Comparison of ENCODE assay signal across 15 cellular contexts in genomic region chr7:92785923-92786322, GRCh38. TPM values are rescaled to one million over a fixed set of nuclear protein-coding genes. Genes with fewer than 3 reads are reported as not detected.
DNase-seq lines count a peak whose midpoint lies in the region; ATAC-seq and TF ChIP-seq lines count a peak whose summit lies in the region.
"Had no signal": no experiment of that assay in that cellular context is flagged by ENCODE, and none has a peak within 500 bp of the region (broad histone marks: within the 10 kb centered on the region; RNA-seq: fewer than 3 reads in every experiment).

No MANE protein-coding gene starts in this region.

- H3K27ac ChIP-seq in ascending aorta (peak overlapping the region; percentile 43 to 71), heart right ventricle (peak overlapping the region in 2 of 10 donors; percentile 8 to 20)
- H3K27ac ChIP-seq: neutrophil had no signal

- H3K9me3 ChIP-seq in ascending aorta (peaks cover 0 to 9% of the 10 kb centered on the region in 2 donors), heart right ventricle (peaks cover 0 to 22% (median 4%) of the 10 kb centered on the region in 11 donors)
- H3K9me3 ChIP-seq: neutrophil had no signal

- CTCF ChIA-PET in activated CD4-positive, alpha-beta T cell treated with anti-CD3 and anti-CD28 coated beads for 36 hours (lab: Charles Lee) = interaction anchor here (0.5 kb wide), 1 partner anchor 660 kb away, joined by 3 read pairs; no protein-coding TSS in a partner anchor

- no peak overlapping the region for H3K4me3 Mint-ChIP-seq in activated CD4-positive, alpha-beta T cell treated with anti-CD3 and anti-CD28 coated beads for 36 hours

- H3K4me3 ChIP-seq in ascending aorta (no peak overlapping the region), heart right ventricle (no peak overlapping the region)

- TF ChIP-seq CTCF in ascending aorta (IDR thresholded peaks at IDR 0.05) (no peak), heart right ventricle (IDR thresholded peaks at IDR 0.05) (no peak)

- POLR2A ChIA-PET in activated CD4-positive, alpha-beta T cell treated with anti-CD3 and anti-CD28 coated beads for 36 hours (lab: Charles Lee) = no interaction called here

- H3K27ac Mint-ChIP-seq in activated CD4-positive, alpha-beta T cell treated with anti-CD3 and anti-CD28 coated beads for 36 hours = no peak overlapping the region

- H3K4me1 Mint-ChIP-seq in activated CD4-positive, alpha-beta T cell treated with anti-CD3 and anti-CD28 coated beads for 36 hours = peaks cover 60% of the 10 kb centered on the region

- intact Hi-C loops in activated CD4-positive, alpha-beta T cell treated with anti-CD3 and anti-CD28 coated beads for 36 hours (cut with DNase I, micrococcal nuclease) = no loop called here
- intact Hi-C loops in ascending aorta (cut with DNase I) = no loop called here
- intact Hi-C loops in heart right ventricle (cut with DNase I) = loop anchor here in 1 of 10 donors (10.0 kb wide), 1 partner anchor 49 kb away; the partner anchor contains the start of gene CDK6

- peak; percentile 30 for ATAC-seq in activated CD4-positive, alpha-beta T cell treated with anti-CD3 and anti-CD28 coated beads for 36 hours
- ATAC-seq in heart right ventricle (peak in 5 of 8 donors; percentile 26 to 55 (median 47)), GM21381 (IDR thresholded peaks at IDR 0.05; ENCODE audit: unreplicated experiment) (no peak)

- WGBS in heart right ventricle, 2 donors = 32 to 38% methylated on average over 3 of the region's 3 CpGs

- DNase-seq in activated CD4-positive, alpha-beta T cell treated with anti-CD3 and anti-CD28 coated beads for 36 hours = no peak
- no peak for DNase-seq in activated CD4-positive, alpha-beta T cell treated with anti-CD3 and anti-CD28 coated beads, Interleukin-2, amount 50 U/mL, for 1 hour
- DNase-seq in ascending aorta (ENCODE audit: low spot score in 2 of 2) = peak in 1 of 2 donors; percentile 69
- DNase-seq in heart right ventricle = no peak
- DNase-seq in stromal cell of bone marrow (ENCODE audit: low read depth) = peak; percentile 75
- DNase-seq in NCI-H1092 treated with DMSO at 0.1 percent for 48 hours (lab: John Stamatoyannopoulos, UW) = no peak
- no peak for DNase-seq in stimulated activated CD4-positive, alpha-beta T cell treated with anti-CD3 and anti-CD28 coated beads, Interleukin-2, amount 100 ng/mL, for 24 hours
- DNase-seq: 8988T; activated CD4-positive, CD25-positive, alpha-beta regulatory T cell; activated gamma-delta T cell; DMS153; KBM-7; SIG-M5 had no signal

- no peaks in the 10 kb centered on the region for H3K36me3 ChIP-seq in ascending aorta
- H3K36me3 ChIP-seq in heart right ventricle = no peaks in the 10 kb centered on the region
- H3K36me3 ChIP-seq: neutrophil had no signal

- H3K4me1 ChIP-seq in ascending aorta (peaks cover 0 to 33% of the 10 kb centered on the region in 2 donors), heart right ventricle (peaks cover 0 to 50% (median 40%) of the 10 kb centered on the region in 9 donors)

- peaks cover 15% of the 10 kb centered on the region for H3K9me3 Mint-ChIP-seq in activated CD4-positive, alpha-beta T cell treated with anti-CD3 and anti-CD28 coated beads for 36 hours (ENCODE audit: low read depth)

- peaks cover 47% of the 10 kb centered on the region for H3K36me3 Mint-ChIP-seq in activated CD4-positive, alpha-beta T cell treated with anti-CD3 and anti-CD28 coated beads for 36 hours (ENCODE audit: low read depth)

- H3K27me3 Mint-ChIP-seq in activated CD4-positive, alpha-beta T cell treated with anti-CD3 and anti-CD28 coated beads for 36 hours = no peaks in the 10 kb centered on the region

- no peaks in the 10 kb centered on the region for H3K27me3 ChIP-seq in ascending aorta
- no peaks in the 10 kb centered on the region for H3K27me3 ChIP-seq in heart right ventricle
- H3K27me3 ChIP-seq: neutrophil had no signal

RNA-seq across cellular contexts. Expression of gene CDK6, which starts 50.5 kb away (rescaled TPM):
- 100 to 1,000 TPM; 118 to 135 TPM for total RNA-seq in activated CD4-positive, alpha-beta T cell treated with anti-CD3 and anti-CD28 coated beads for 36 hours
- total RNA-seq in ascending aorta (7.3 TPM), heart right ventricle (10 to 100 TPM; 12.9 to 31.5 (median 16.8) TPM)
- polyA plus RNA-seq in heart right ventricle = 1 to 10 TPM; 2.6 to 3.0 TPM
